1 cellular context compared by ENCODE assay signal in genomic region chr2:228548230-228548629, GRCh38.
TF ChIP-seq lines count a peak whose summit lies in the region.

No MANE protein-coding gene starts in this region.

TF ChIP-seq in SK-N-SH, 30 proteins besides CTCF, POLR2A, EP300 and RAD21 (continued from another document):
- TF ChIP-seq JUND (IDR thresholded peaks at IDR 0.05) (0 out of 2 replicates have a peak, but pooled peaks have one; percentile 27), GATA2 (CRISPR knock-in tag; IDR thresholded peaks at IDR 0.05) (no peak), CHD2 (IDR thresholded peaks at IDR 0.05; ENCODE audit: low read length, partially characterized antibody) (no peak), IRF3 (IDR thresholded peaks at IDR 0.05; ENCODE audit: low read depth, low read length) (no peak), NRF1 (IDR thresholded peaks at IDR 0.05; ENCODE audit: low read depth, low read length) (no peak), RXRA (IDR thresholded peaks at IDR 0.05; ENCODE audit: borderline replicate concordance, low read depth) (no peak)
- TF ChIP-seq, protein P1, sequence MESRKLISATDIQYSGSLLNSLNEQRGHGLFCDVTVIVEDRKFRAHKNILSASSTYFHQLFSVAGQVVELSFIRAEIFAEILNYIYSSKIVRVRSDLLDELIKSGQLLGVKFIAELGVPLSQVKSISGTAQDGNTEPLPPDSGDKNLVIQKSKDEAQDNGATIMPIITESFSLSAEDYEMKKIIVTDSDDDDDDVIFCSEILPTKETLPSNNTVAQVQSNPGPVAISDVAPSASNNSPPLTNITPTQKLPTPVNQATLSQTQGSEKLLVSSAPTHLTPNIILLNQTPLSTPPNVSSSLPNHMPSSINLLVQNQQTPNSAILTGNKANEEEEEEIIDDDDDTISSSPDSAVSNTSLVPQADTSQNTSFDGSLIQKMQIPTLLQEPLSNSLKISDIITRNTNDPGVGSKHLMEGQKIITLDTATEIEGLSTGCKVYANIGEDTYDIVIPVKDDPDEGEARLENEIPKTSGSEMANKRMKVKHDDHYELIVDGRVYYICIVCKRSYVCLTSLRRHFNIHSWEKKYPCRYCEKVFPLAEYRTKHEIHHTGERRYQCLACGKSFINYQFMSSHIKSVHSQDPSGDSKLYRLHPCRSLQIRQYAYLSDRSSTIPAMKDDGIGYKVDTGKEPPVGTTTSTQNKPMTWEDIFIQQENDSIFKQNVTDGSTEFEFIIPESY (IDR thresholded peaks at IDR 0.05; ENCODE audit: borderline replicate concordance, low read depth), result no peak
